2 cellular contexts compared by ENCODE assay signal in genomic region chr5:11482011-11482410, GRCh38.
TF ChIP-seq lines count a peak whose summit lies in the region.

No MANE protein-coding gene starts in this region.

TF ChIP-seq in SK-N-SH, 30 proteins besides CTCF, POLR2A, EP300 and RAD21 (continued from another document):
- TF ChIP-seq REST (IDR thresholded peaks at IDR 0.05; ENCODE audit: low read depth, low read length) (no peak), RCOR1 (IDR thresholded peaks at IDR 0.05; ENCODE audit: low read length) (no peak), USF1 (IDR thresholded peaks at IDR 0.05; ENCODE audit: borderline replicate concordance, low read depth) (no peak), USF2 (IDR thresholded peaks at IDR 0.05; ENCODE audit: borderline replicate concordance, low read depth, low read length) (no peak)
- TF ChIP-seq, protein P1, sequence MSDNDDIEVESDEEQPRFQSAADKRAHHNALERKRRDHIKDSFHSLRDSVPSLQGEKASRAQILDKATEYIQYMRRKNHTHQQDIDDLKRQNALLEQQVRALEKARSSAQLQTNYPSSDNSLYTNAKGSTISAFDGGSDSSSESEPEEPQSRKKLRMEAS (IDR thresholded peaks at IDR 0.05; ENCODE audit: low read depth), result no peak

TF ChIP-seq in SK-N-SH treated with all-trans-retinoic acid at 6 μM for 48 hours, 23 proteins besides CTCF, POLR2A, EP300 and RAD21 (continued from another document):
- no peak for TF ChIP-seq TOX (CRISPR knock-in tag; IDR thresholded peaks at IDR 0.05; ENCODE audit: borderline replicate concordance)
- no peak for TF ChIP-seq ARNTL (CRISPR knock-in tag; IDR thresholded peaks at IDR 0.05; ENCODE audit: borderline replicate concordance, low read depth)
- TF ChIP-seq ZNF8 (CRISPR knock-in tag; IDR thresholded peaks at IDR 0.05), result no peak
- no peak for TF ChIP-seq ISL1 (CRISPR knock-in tag; IDR thresholded peaks at IDR 0.05)
- no peak for TF ChIP-seq GLIS3 (CRISPR knock-in tag; IDR thresholded peaks at IDR 0.05)
- no peak for TF ChIP-seq ESRRG (CRISPR knock-in tag; IDR thresholded peaks at IDR 0.05)
